Comparison of ENCODE assay signal across 22 cellular contexts in genomic region chr5:171537923-171538537, GRCh38.
"Had no signal": no experiment of that assay in that cellular context is flagged by ENCODE, and none has a peak within 500 bp of the region (broad histone marks: within the 10 kb centered on the region; RNA-seq: fewer than 3 reads in every experiment).

No MANE protein-coding gene starts in this region.

- H3K27ac ChIP-seq: epithelial cell of prostate, heart right ventricle, left ventricle myocardium inferior, lower lobe of right lung, psoas muscle, right lobe of liver, spleen, tibial artery, upper lobe of left lung, uterus had no signal

- H3K4me1 ChIP-seq: lower lobe of right lung, right lobe of liver, spleen, tibial artery, upper lobe of left lung, uterus had no signal

- H3K9me3 ChIP-seq: heart right ventricle, left ventricle myocardium inferior, lower lobe of right lung, psoas muscle, right lobe of liver, spleen, tibial artery, upper lobe of left lung, uterus had no signal

- H3K27me3 ChIP-seq: heart right ventricle, right lobe of liver, upper lobe of left lung, uterus had no signal

- H3K4me3 ChIP-seq: heart right ventricle, left ventricle myocardium inferior, lower lobe of right lung, psoas muscle, right lobe of liver, spleen, tibial artery, upper lobe of left lung, uterus had no signal

- ATAC-seq: effector memory CD8-positive, alpha-beta T cell; lower lobe of right lung; psoas muscle; right lobe of liver; stimulated activated memory B cell treated with anti-CD40 and anti-IgM and Interleukin-4, amounts not matched to agents 10 μg/mL and 1 μg/mL and 100 μg/mL, for 72 hours had no signal

- DNase-seq: effector memory CD8-positive, alpha-beta T cell; foreskin melanocyte; heart right ventricle; hypothalamus; left ventricle myocardium inferior; lower lobe of right lung; midbrain; naive B cell; occipital lobe; psoas muscle; retina; right lobe of liver; spleen; stimulated activated CD4-positive, alpha-beta T cell treated with anti-CD3 and anti-CD28 coated beads, Interleukin-15, amount 100 ng/mL, for 24 hours; stimulated activated CD4-positive, alpha-beta T cell treated with anti-CD3 and anti-CD28 coated beads, Interleukin-1b, Interleukin-23, amount 100 ng/mL, for 48 hours; stimulated activated CD4-positive, alpha-beta T cell treated with anti-CD3 and anti-CD28 coated beads, Interleukin-4, amount 100 ng/mL, for 24 hours; tibial artery; upper lobe of left lung; uterus had no signal

- FAIRE-seq: islet of Langerhans had no signal

- H3K36me3 ChIP-seq: heart right ventricle, left ventricle myocardium inferior, lower lobe of right lung, right lobe of liver, spleen, tibial artery, upper lobe of left lung, uterus had no signal
